Comparison of ENCODE assay signal across 11 cellular contexts in genomic region chr17:59423137-59423703, GRCh38.
A peak's percentile ranks its signal among the peaks of the same experiment; 100 is the strongest.
DNase-seq lines count a peak whose midpoint lies in the region; ATAC-seq and TF ChIP-seq lines count a peak whose summit lies in the region.
"Had no signal": no experiment of that assay in that cellular context is flagged by ENCODE, and none has a peak within 500 bp of the region (broad histone marks: within the 10 kb centered on the region; RNA-seq: fewer than 3 reads in every experiment).

No MANE protein-coding gene starts in this region.

- CTCF ChIA-PET in WTC11 (lab: Charles Lee): interaction anchor here (0.5 to 3.7 kb wide), 4 partner anchors 47 to 111 kb away, joined by 3 to 14 read pairs (median 4); no protein-coding TSS in a partner anchor
- CTCF ChIA-PET in activated CD4-positive, alpha-beta T cell treated with anti-CD3 and anti-CD28 coated beads for 36 hours (lab: Charles Lee): interaction anchor here (0.7 to 2.5 kb wide), 8 partner anchors 16 to 109 kb away, joined by 3 to 11 read pairs (median 4); no protein-coding TSS in a partner anchor

- H3K36me3 ChIP-seq in GM23248 (ENCODE audit: low read depth) (no peaks in the 10 kb centered on the region), heart right ventricle (no peaks in the 10 kb centered on the region), skeletal muscle satellite cell (ENCODE audit: insufficient read depth, low read length) (no peaks in the 10 kb centered on the region)

- no peaks in the 10 kb centered on the region for H3K79me2 ChIP-seq in GM23248 (ENCODE audit: insufficient read depth)

- H3K9me3 ChIP-seq in GM23248 (ENCODE audit: low read depth) (no peaks in the 10 kb centered on the region), heart right ventricle (no peaks in the 10 kb centered on the region), skeletal muscle satellite cell (replicated peaks; ENCODE audit: low read length) (peaks cover 3% of the 10 kb centered on the region)

- no peak for TF ChIP-seq CTCF in WTC11 (IDR thresholded peaks at IDR 0.05)
- TF ChIP-seq CTCF in heart right ventricle (IDR thresholded peaks at IDR 0.05): no peak

- peak overlapping the region; percentile 61 for H3K27ac ChIP-seq in GM23248
- H3K27ac ChIP-seq in heart right ventricle: peak overlapping the region; percentile 75 to 98 (median 93)

- no peaks in the 10 kb centered on the region for H3K36me3 Mint-ChIP-seq in WTC11
- H3K36me3 Mint-ChIP-seq in activated CD4-positive, alpha-beta T cell treated with anti-CD3 and anti-CD28 coated beads for 36 hours (ENCODE audit: low read depth): no peaks in the 10 kb centered on the region
- no peaks in the 10 kb centered on the region for H3K36me3 Mint-ChIP-seq in T-helper 2 cell treated with Interferon-gamma antibody and Interleukin-4, amounts not matched to agents 5 μg/mL and 100 μg/mL, for 36 hours (ENCODE audit: low read depth)

- H3K4me2 ChIP-seq in GM23248 (ENCODE audit: unreplicated experiment) (peak overlapping the region; percentile 34), skeletal muscle satellite cell (ENCODE audit: low read length) (peak overlapping the region; percentile 30)

- peaks cover 15% of the 10 kb centered on the region for H3K4me1 Mint-ChIP-seq in WTC11
- peaks cover 19% of the 10 kb centered on the region for H3K4me1 Mint-ChIP-seq in activated CD4-positive, alpha-beta T cell treated with anti-CD3 and anti-CD28 coated beads for 36 hours
- H3K4me1 Mint-ChIP-seq in T-helper 2 cell treated with Interferon-gamma antibody and Interleukin-4, amounts not matched to agents 5 μg/mL and 100 μg/mL, for 36 hours (ENCODE audit: low read depth): peaks cover 4% of the 10 kb centered on the region

- no peaks in the 10 kb centered on the region for H3K9me3 Mint-ChIP-seq in WTC11
- H3K9me3 Mint-ChIP-seq in activated CD4-positive, alpha-beta T cell treated with anti-CD3 and anti-CD28 coated beads for 36 hours (ENCODE audit: low read depth): no peaks in the 10 kb centered on the region
- H3K9me3 Mint-ChIP-seq in T-helper 2 cell treated with Interferon-gamma antibody and Interleukin-4, amounts not matched to agents 5 μg/mL and 100 μg/mL, for 36 hours: no peaks in the 10 kb centered on the region
- H3K9me3 Mint-ChIP-seq: activated CD4-positive, alpha-beta memory T cell treated with anti-CD3 and anti-CD28 coated beads, Interleukin-2, amount 10 ng/mL, durations not matched to agents 7 days and 5 days had no signal

- no peak overlapping the region for H3K27ac Mint-ChIP-seq in WTC11
- H3K27ac Mint-ChIP-seq in activated CD4-positive, alpha-beta T cell treated with anti-CD3 and anti-CD28 coated beads for 36 hours: no peak overlapping the region
- no peak overlapping the region for H3K27ac Mint-ChIP-seq in T-helper 2 cell treated with Interferon-gamma antibody and Interleukin-4, amounts not matched to agents 5 μg/mL and 100 μg/mL, for 36 hours
- H3K27ac Mint-ChIP-seq: activated CD4-positive, alpha-beta memory T cell treated with anti-CD3 and anti-CD28 coated beads, Interleukin-2, amount 10 ng/mL, durations not matched to agents 7 days and 5 days had no signal

- H3K4me3 ChIP-seq in GM23248 (peak overlapping the region; percentile 39; the same call in 1 of the 2 replicates), heart right ventricle (no peak overlapping the region), skeletal muscle satellite cell (ENCODE audit: low read length) (no peak overlapping the region)

- DNase-seq in GM23248 (peak; percentile 87), WTC11 (ENCODE audit: low spot score) (no peak), heart right ventricle (peak; percentile 19 to 66), HUDEP-2 (lab: John Stamatoyannopoulos, UW; ENCODE audit: unreplicated experiment in 76 of 76) (no peak), activated gamma-delta T cell treated with Interleukin-2 at 50 U/mL for 16 hours (no peak)
- no peak for DNase-seq in activated CD4-positive, alpha-beta T cell treated with anti-CD3 and anti-CD28 coated beads for 36 hours
- DNase-seq in T-helper 2 cell treated with Interferon-gamma antibody and Interleukin-4, amounts not matched to agents 5 μg/mL and 100 μg/mL, for 36 hours (ENCODE audit: low spot score): no peak
- DNase-seq: activated CD4-positive, alpha-beta memory T cell treated with anti-CD3 and anti-CD28 coated beads, Interleukin-2, amount 10 ng/mL, durations not matched to agents 7 days and 5 days; NCI-H2081; stimulated activated CD4-positive, alpha-beta T cell treated with anti-CD3 and anti-CD28 coated beads, Interleukin-1b, Interleukin-23, amount 100 ng/mL, for 48 hours had no signal

- H3K4me3 Mint-ChIP-seq in WTC11: no peak overlapping the region
- H3K4me3 Mint-ChIP-seq in activated CD4-positive, alpha-beta T cell treated with anti-CD3 and anti-CD28 coated beads for 36 hours: no peak overlapping the region
- H3K4me3 Mint-ChIP-seq in T-helper 2 cell treated with Interferon-gamma antibody and Interleukin-4, amounts not matched to agents 5 μg/mL and 100 μg/mL, for 36 hours: no peak overlapping the region
- H3K4me3 Mint-ChIP-seq: activated CD4-positive, alpha-beta memory T cell treated with anti-CD3 and anti-CD28 coated beads, Interleukin-2, amount 10 ng/mL, durations not matched to agents 7 days and 5 days had no signal

- H3K9ac ChIP-seq in GM23248 (no peak overlapping the region), skeletal muscle satellite cell (ENCODE audit: low read depth, low read length) (no peak overlapping the region)

- intact Hi-C loops in heart right ventricle (cut with DNase I): loop anchor here in 7 of 10 donors (5.0 to 10.0 kb wide), 7 partner anchors 36 to 91 kb away; partner anchors contain the start of gene YPEL2 (in 4 of the 7)
- intact Hi-C loops in activated CD4-positive, alpha-beta T cell treated with anti-CD3 and anti-CD28 coated beads for 36 hours (cut with DNase I, micrococcal nuclease): no loop called here

- H2AFZ ChIP-seq in GM23248: peak overlapping the region; percentile 73

- no peaks in the 10 kb centered on the region for H3K9me2 ChIP-seq in GM23248 (ENCODE audit: insufficient read depth)

- H3K27me3 Mint-ChIP-seq in WTC11 (ENCODE audit: low read depth): no peaks in the 10 kb centered on the region
- H3K27me3 Mint-ChIP-seq in activated CD4-positive, alpha-beta T cell treated with anti-CD3 and anti-CD28 coated beads for 36 hours: no peaks in the 10 kb centered on the region
- H3K27me3 Mint-ChIP-seq in T-helper 2 cell treated with Interferon-gamma antibody and Interleukin-4, amounts not matched to agents 5 μg/mL and 100 μg/mL, for 36 hours (ENCODE audit: low read depth): no peaks in the 10 kb centered on the region
- H3K27me3 Mint-ChIP-seq: activated CD4-positive, alpha-beta memory T cell treated with anti-CD3 and anti-CD28 coated beads, Interleukin-2, amount 10 ng/mL, durations not matched to agents 7 days and 5 days had no signal

- H3K4me1 ChIP-seq in GM23248 (ENCODE audit: insufficient read depth) (peaks cover 45% of the 10 kb centered on the region), heart right ventricle (peaks cover 28 to 75% (median 64%) of the 10 kb centered on the region in 9 donors), skeletal muscle satellite cell (ENCODE audit: control insufficient read depth, insufficient read depth, low read length) (peaks cover 20% of the 10 kb centered on the region)

- H3K27me3 ChIP-seq in GM23248 (replicated peaks; ENCODE audit: insufficient read depth) (no peaks in the 10 kb centered on the region), heart right ventricle (no peaks in the 10 kb centered on the region), skeletal muscle satellite cell (ENCODE audit: control insufficient read depth, insufficient read depth, low read length) (peaks cover 8% of the 10 kb centered on the region)

- H3F3A ChIP-seq in GM23248 (ENCODE audit: insufficient read depth): peaks cover 61% of the 10 kb centered on the region

- ATAC-seq in WTC11 (no peak), heart right ventricle (peak; percentile 62 to 84 (median 68))
- ATAC-seq in activated CD4-positive, alpha-beta T cell treated with anti-CD3 and anti-CD28 coated beads for 36 hours: no peak

- no peaks in the 10 kb centered on the region for H4K20me1 ChIP-seq in GM23248 (ENCODE audit: insufficient read depth)

- in situ Hi-C loops in GM23248 (cut with MboI): no loop called here

- WGBS in GM23248 (ENCODE audit: low coverage in 1 of 2, low lambda C conversion rate in 2 of 2, missing lambda C conversion rate in 2 of 2), 2 experiments: 4% methylated on average over 9 of the region's 9 CpGs
- 16 to 23% methylated on average over 9 of the region's 9 CpGs for whole genome bisulfite sequencing in heart right ventricle, 2 donors

- POLR2A ChIA-PET in WTC11 (lab: Charles Lee): no interaction called here
- POLR2A ChIA-PET in activated CD4-positive, alpha-beta T cell treated with anti-CD3 and anti-CD28 coated beads for 36 hours (lab: Charles Lee): interaction anchor here (0.6 kb wide), 1 partner anchor 388 kb away, joined by 5 read pairs; no protein-coding TSS in a partner anchor

TF ChIP-seq in WTC11, 78 proteins besides CTCF, POLR2A, EP300 and RAD21:
- TF ChIP-seq GABPB1 (CRISPR knock-in tag; IDR thresholded peaks at IDR 0.05) (0 out of 2 replicates have a peak, but pooled peaks have one; percentile 26), USF2 (CRISPR knock-in tag; IDR thresholded peaks at IDR 0.05) (no peak)

Comparison
In these comparisons a context has a peak if more than half of its experiments do, and no peak if none do; other contexts are left out.
1. DNase-seq: peak in GM23248 (single experiment) and heart right ventricle (2 of 2); none in WTC11 (single experiment), activated CD4-positive, alpha-beta T cell treated with anti-CD3 and anti-CD28 coated beads for 36 hours (single experiment), T-helper 2 cell treated with Interferon-gamma antibody and Interleukin-4, amounts not matched to agents 5 μg/mL and 100 μg/mL, for 36 hours (single experiment), HUDEP-2 (0 of 76) and activated gamma-delta T cell treated with Interleukin-2 at 50 U/mL for 16 hours (single experiment).
2. ATAC-seq: peak in heart right ventricle (8 of 8); none in WTC11 (single experiment) and activated CD4-positive, alpha-beta T cell treated with anti-CD3 and anti-CD28 coated beads for 36 hours (single experiment).
3. intact Hi-C loops: an anchor here in heart right ventricle (5.0 to 10.0 kb wide); none called in activated CD4-positive, alpha-beta T cell treated with anti-CD3 and anti-CD28 coated beads for 36 hours.